In the genomic region with DNA sequence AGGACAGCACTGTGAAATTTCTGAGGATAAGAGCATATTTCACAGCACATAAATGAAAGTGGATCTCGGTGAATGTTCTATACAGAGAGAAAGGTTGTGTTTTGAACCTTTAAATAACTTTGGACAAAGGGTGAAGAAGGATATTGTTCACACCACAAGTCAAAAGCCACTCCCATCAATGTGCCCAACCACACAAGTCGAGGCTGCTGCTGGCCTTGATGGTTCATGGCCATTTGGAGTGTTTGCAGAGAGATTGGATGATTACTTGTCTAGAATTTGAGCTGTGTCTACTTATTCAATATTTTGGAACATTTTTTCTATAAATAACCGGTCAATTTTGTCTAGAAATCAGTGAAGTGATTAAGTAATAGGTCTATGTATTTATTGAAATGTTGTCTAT, we compare ENCODE assay signal across 18 cellular contexts.
DNase-seq lines count a peak whose midpoint lies in the region; ATAC-seq and TF ChIP-seq lines count a peak whose summit lies in the region.
"Had no signal": no experiment of that assay in that cellular context is flagged by ENCODE, and none has a peak within 500 bp of the region (broad histone marks: within the 10 kb centered on the region; RNA-seq: fewer than 3 reads in every experiment).

No MANE protein-coding gene starts in this region.

- ATAC-seq in HG03460 (IDR thresholded peaks at IDR 0.05; ENCODE audit: unreplicated experiment), result no peak

- H3K36me3 ChIP-seq in mammary epithelial cell (ENCODE audit: insufficient read depth, low read length) (peaks cover 16% of the 10 kb centered on the region), vagina (no peaks in the 10 kb centered on the region)
- H3K36me3 ChIP-seq: SJSA1 had no signal

- H3K27ac ChIP-seq in mammary epithelial cell (ENCODE audit: insufficient read depth, low read depth, low read length) (no peak overlapping the region), epithelial cell of prostate (peak overlapping the region; percentile 93), vagina (no peak overlapping the region)
- H3K27ac ChIP-seq: SJSA1 had no signal

- no peaks in the 10 kb centered on the region for H3K27me3 ChIP-seq in mammary epithelial cell (ENCODE audit: insufficient read depth, low read length)
- H3K27me3 ChIP-seq in vagina, result no peaks in the 10 kb centered on the region
- H3K27me3 ChIP-seq: SJSA1 had no signal

- peaks cover 91% of the 10 kb centered on the region for H3K79me2 ChIP-seq in mammary epithelial cell (ENCODE audit: insufficient read depth, low read length)

- H3K9me3 Mint-ChIP-seq in MCF 10A (ENCODE audit: unreplicated experiment), result no peaks in the 10 kb centered on the region

- no peaks in the 10 kb centered on the region for H3K9me3 ChIP-seq in mammary epithelial cell (replicated peaks; ENCODE audit: insufficient read depth, low read length)
- no peaks in the 10 kb centered on the region for H3K9me3 ChIP-seq in vagina
- H3K9me3 ChIP-seq: SJSA1 had no signal

- DNase-seq in MCF 10A (ENCODE audit: unreplicated experiment), result no peak
- DNase-seq in mammary epithelial cell, result no peak
- DNase-seq in NCI-H510A treated with DMSO at 0.1 percent for 48 hours (lab: John Stamatoyannopoulos, UW), result peak; percentile 27
- DNase-seq in epithelial cell of prostate (ENCODE audit: low read depth, low spot score), result no peak
- DNase-seq in NCI-H524 treated with DMSO at 0.1 percent for 48 hours (lab: John Stamatoyannopoulos, UW), result no peak
- no peak for DNase-seq in vagina (ENCODE audit: extremely low spot score in 2 of 2)
- DNase-seq in dermis blood vessel endothelial cell, result no peak
- DNase-seq: 8988T, DMS 273 treated with DMSO at 0.1 percent for 48 hours, GF-D8, KG1, NCI-H1417 treated with DMSO at 0.1 percent for 48 hours, NCI-H187 treated with DMSO at 0.1 percent for 48 hours, NCI-H2227 treated with DMSO at 0.1 percent for 48 hours, NCI-H526 had no signal

- TF ChIP-seq CTCF in MCF 10A (IDR thresholded peaks at IDR 0.05; ENCODE audit: unreplicated experiment), result no peak
- TF ChIP-seq CTCF in mammary epithelial cell (conservative IDR thresholded peaks at IDR 0.05 in 1 of 2, IDR thresholded peaks at IDR 0.05 in 1 of 2; ENCODE audit: extremely low read depth in 1 of 2, insufficient read depth in 1 of 2, low read depth in 1 of 2, low read length in 2 of 2), result no peak
- no peak for TF ChIP-seq CTCF in vagina (IDR thresholded peaks at IDR 0.05)

- no peaks in the 10 kb centered on the region for H3K27me3 Mint-ChIP-seq in MCF 10A (ENCODE audit: insufficient read depth, unreplicated experiment)

- H3K4me1 ChIP-seq in mammary epithelial cell (ENCODE audit: insufficient read depth, low read length), result peaks cover 64% of the 10 kb centered on the region
- H3K4me1 ChIP-seq in vagina, result peaks cover 16% of the 10 kb centered on the region

- H3K4me1 Mint-ChIP-seq in MCF 10A (ENCODE audit: insufficient read depth, unreplicated experiment), result peaks cover 56% of the 10 kb centered on the region
- H3K4me1 Mint-ChIP-seq: B cell had no signal

- no peak overlapping the region for H3K4me3 Mint-ChIP-seq in MCF 10A (ENCODE audit: unreplicated experiment)
- H3K4me3 Mint-ChIP-seq: B cell had no signal

- H3K36me3 Mint-ChIP-seq in MCF 10A (ENCODE audit: insufficient read depth, unreplicated experiment), result peaks cover 20% of the 10 kb centered on the region

- no TSS peak for BruUV-seq in MCF 10A (replicated peaks; lab: Mats Ljungman, UMichigan)
- no TSS peak for BruUV-seq in mammary epithelial cell (replicated peaks; lab: Mats Ljungman, UMichigan)

- H3K4me2 ChIP-seq in mammary epithelial cell (ENCODE audit: insufficient read depth, low read depth, low read length), result no peak overlapping the region

- H2AFZ ChIP-seq in mammary epithelial cell (ENCODE audit: low read depth, low read length), result no peak overlapping the region

- H3K27ac Mint-ChIP-seq in MCF 10A (ENCODE audit: low read depth, unreplicated experiment), result peak overlapping the region; percentile 86
- H3K27ac Mint-ChIP-seq: B cell had no signal

- H3K4me3 ChIP-seq in mammary epithelial cell (replicated peaks in 1 of 3; ENCODE audit: insufficient read depth in 1 of 3, low read depth in 2 of 3, low read length in 3 of 3) (no peak overlapping the region), vagina (no peak overlapping the region)
- H3K4me3 ChIP-seq: SJSA1 had no signal

- POLR2A ChIA-PET in MCF 10A (lab: Yijun Ruan, JAX), result interaction anchor here (1.0 to 3.5 kb wide), 4 partner anchors 10 to 118 kb away, joined by 3 to 12 read pairs (median 5); no protein-coding TSS in a partner anchor

- in situ Hi-C loops in mammary epithelial cell (cut with MboI; ENCODE audit: low sequenced_read_pairs in 2 of 2), result no loop called here

- no peaks in the 10 kb centered on the region for H4K20me1 ChIP-seq in mammary epithelial cell (ENCODE audit: insufficient read depth, low read length)

- intact Hi-C loops in MCF 10A (cut with micrococcal nuclease) (no loop called here), mammary epithelial cell (cut with micrococcal nuclease) (no loop called here), vagina (cut with DNase I) (no loop called here)

- TF ChIP-seq POLR2A in vagina (IDR thresholded peaks at IDR 0.05), result no peak

- dilution Hi-C loops in mammary epithelial cell (cut with HindIII; ENCODE audit: low sequenced_read_pairs), result no loop called here

- 97% methylated on average over 3 of the region's 3 CpGs for WGBS in mammary epithelial cell (ENCODE audit: low coverage, missing lambda C conversion rate)

- H3K9ac ChIP-seq in mammary epithelial cell (ENCODE audit: insufficient read depth, low read length), result no peak overlapping the region

- CTCF ChIA-PET in MCF 10A (lab: Yijun Ruan, JAX) (interaction anchor here (0.7 to 0.8 kb wide), 2 partner anchors 52 to 75 kb away, joined by 3 to 4 read pairs; no protein-coding TSS in a partner anchor), mammary epithelial cell (lab: Charles Lee; ENCODE audit: low non-redundant PET) (no interaction called here)
